Comparison of ENCODE assay signal across 8 cellular contexts in genomic region chr4:40551568-40552136, GRCh38.
DNase-seq lines count a peak whose midpoint lies in the region; ATAC-seq and TF ChIP-seq lines count a peak whose summit lies in the region.
"Not testable (repeated sequence)": the region's sequence is repeated elsewhere in the genome, so short reads cannot be mapped to it uniquely, and the experiment has no call there.

No MANE protein-coding gene starts in this region.

- not testable (repeated sequence) for TF ChIP-seq POLR2A in gastrocnemius medialis (IDR thresholded peaks at IDR 0.05); thyroid gland (IDR thresholded peaks at IDR 0.05)

- H3K9me3 ChIP-seq in CD4-positive, alpha-beta memory T cell (ENCODE audit: control insufficient read depth in 1 of 2, low read length in 2 of 2); effector memory CD4-positive, alpha-beta T cell (ENCODE audit: control insufficient read depth, low read length); left lung; gastrocnemius medialis; thyroid gland: not testable (repeated sequence)

- H3K27ac Mint-ChIP-seq in CD4-positive, alpha-beta memory T cell: peak overlapping the region; percentile 67 to 97 (median 87)
- H3K27ac Mint-ChIP-seq in activated naive CD4-positive, alpha-beta T cell treated with anti-CD3 and anti-CD28 coated beads, Interleukin-2, amount 50 U/mL, for 24 hours: peak overlapping the region; percentile 83

- CTCF ChIA-PET in CD4-positive, alpha-beta memory T cell (lab: Charles Lee; ENCODE audit: partially characterized antibody): interaction anchor here (0.9 to 1.1 kb wide), 3 partner anchors 10 to 495 kb away, joined by 3 to 5 read pairs (median 3); partner anchors contain the start of gene N4BP2

- H3K36me3 Mint-ChIP-seq in CD4-positive, alpha-beta memory T cell; activated naive CD4-positive, alpha-beta T cell treated with anti-CD3 and anti-CD28 coated beads, Interleukin-2, amount 50 U/mL, for 24 hours: not testable (repeated sequence)

- not testable (repeated sequence) for ATAC-seq in left lung, gastrocnemius medialis

- in situ Hi-C loops in gastrocnemius medialis (cut with MboI; ENCODE audit: low sequenced_read_pairs in 4 of 4): not testable (repeated sequence)

- DNase-seq in CD4-positive, alpha-beta memory T cell; effector memory CD4-positive, alpha-beta T cell; left lung; gastrocnemius medialis; thyroid gland: not testable (repeated sequence)
- peak; percentile 38 for DNase-seq in LHCN-M2 (ENCODE audit: low read depth)

- not testable (repeated sequence) for TF ChIP-seq CTCF in VCaP (conservative IDR thresholded peaks at IDR 0.05); left lung (IDR thresholded peaks at IDR 0.05); gastrocnemius medialis (IDR thresholded peaks at IDR 0.05 in 4 of 5, conservative IDR thresholded peaks at IDR 0.05 in 1 of 5); thyroid gland (IDR thresholded peaks at IDR 0.05)

- H3K27me3 ChIP-seq in CD4-positive, alpha-beta memory T cell (ENCODE audit: insufficient read depth, low read length); effector memory CD4-positive, alpha-beta T cell (replicated peaks; ENCODE audit: control insufficient read depth, insufficient read depth, low read length, poor library complexity, severe bottlenecking); left lung; gastrocnemius medialis; thyroid gland: not testable (repeated sequence)

- POLR2A ChIA-PET in CD4-positive, alpha-beta memory T cell (lab: Charles Lee; ENCODE audit: partially characterized antibody): not testable (repeated sequence)

- intact Hi-C loops in CD4-positive, alpha-beta memory T cell (cut with micrococcal nuclease): loop anchor here (1.0 to 2.0 kb wide), 2 partner anchors 401 to 494 kb away; no protein-coding TSS in a partner anchor
- intact Hi-C loops in left lung (cut with DNase I); gastrocnemius medialis (cut with DNase I; ENCODE audit: low total_unique reads); thyroid gland (cut with DNase I): not testable (repeated sequence)

- H3K4me3 Mint-ChIP-seq in CD4-positive, alpha-beta memory T cell: peak overlapping the region; percentile 68 to 87 (median 82)
- H3K4me3 Mint-ChIP-seq in activated naive CD4-positive, alpha-beta T cell treated with anti-CD3 and anti-CD28 coated beads, Interleukin-2, amount 50 U/mL, for 24 hours: peak overlapping the region; percentile 86

- H3K27ac ChIP-seq in CD4-positive, alpha-beta memory T cell (ENCODE audit: low read depth, low read length): peak overlapping the region; percentile 32
- peak overlapping the region; percentile 88 for H3K27ac ChIP-seq in VCaP
- not testable (repeated sequence) for H3K27ac ChIP-seq in effector memory CD4-positive, alpha-beta T cell (ENCODE audit: insufficient read depth, low read length, poor library complexity, severe bottlenecking); gastrocnemius medialis
- peak overlapping the region; percentile 77 to 91 for H3K27ac ChIP-seq in left lung
- peak overlapping the region; percentile 48 to 71 (median 71) for H3K27ac ChIP-seq in thyroid gland

- not testable (repeated sequence) for H3K4me1 ChIP-seq in CD4-positive, alpha-beta memory T cell (ENCODE audit: insufficient read depth, low read length); effector memory CD4-positive, alpha-beta T cell (ENCODE audit: control insufficient read depth, insufficient read depth, low read length, poor library complexity, severe bottlenecking); gastrocnemius medialis
- H3K4me1 ChIP-seq in left lung: peaks cover 0 to 96% of the 10 kb centered on the region in 2 donors
- H3K4me1 ChIP-seq in thyroid gland: peaks cover 23 to 42% of the 10 kb centered on the region in 2 donors

- H3K27me3 Mint-ChIP-seq in CD4-positive, alpha-beta memory T cell; activated naive CD4-positive, alpha-beta T cell treated with anti-CD3 and anti-CD28 coated beads, Interleukin-2, amount 50 U/mL, for 24 hours: not testable (repeated sequence)

- not testable (repeated sequence) for H3K4me3 ChIP-seq in CD4-positive, alpha-beta memory T cell (ENCODE audit: low read length in 2 of 2); thyroid gland (replicated peaks in 1 of 3)
- peak overlapping the region; percentile 38 for H3K4me3 ChIP-seq in effector memory CD4-positive, alpha-beta T cell (ENCODE audit: insufficient read depth, low read depth, low read length, poor library complexity, severe bottlenecking)
- H3K4me3 ChIP-seq in left lung: peak overlapping the region; percentile 5 to 17
- H3K4me3 ChIP-seq in gastrocnemius medialis: peak overlapping the region; percentile 0 to 39 (median 20)

- WGBS in thyroid gland, 2 donors: 72 to 78% methylated on average over 9 of the region's 9 CpGs

- H3K4me1 Mint-ChIP-seq in CD4-positive, alpha-beta memory T cell: peaks cover 7 to 26% (median 10%) of the 10 kb centered on the region in 4 donors
- H3K4me1 Mint-ChIP-seq in activated naive CD4-positive, alpha-beta T cell treated with anti-CD3 and anti-CD28 coated beads, Interleukin-2, amount 50 U/mL, for 24 hours: peaks cover 34% of the 10 kb centered on the region

- H3K9me3 Mint-ChIP-seq in CD4-positive, alpha-beta memory T cell; activated naive CD4-positive, alpha-beta T cell treated with anti-CD3 and anti-CD28 coated beads, Interleukin-2, amount 50 U/mL, for 24 hours: not testable (repeated sequence)

- not testable (repeated sequence) for H3K36me3 ChIP-seq in CD4-positive, alpha-beta memory T cell (ENCODE audit: insufficient read depth, low read length); effector memory CD4-positive, alpha-beta T cell (ENCODE audit: control insufficient read depth, insufficient read depth, low read length); left lung; gastrocnemius medialis; thyroid gland
